13 cellular contexts compared by ENCODE assay signal in genomic region chr10:128123853-128124252, GRCh38. TPM values are rescaled to one million over a fixed set of nuclear protein-coding genes. Genes with fewer than 3 reads are reported as not detected.
DNase-seq lines count a peak whose midpoint lies in the region; ATAC-seq and TF ChIP-seq lines count a peak whose summit lies in the region.
"Had no signal": no experiment of that assay in that cellular context is flagged by ENCODE, and none has a peak within 500 bp of the region (broad histone marks: within the 10 kb centered on the region; RNA-seq: fewer than 3 reads in every experiment).

No MANE protein-coding gene starts in this region.

- no peak overlapping the region for H3K4ac ChIP-seq in H9 (ENCODE audit: low read depth, low read length)

- no peak overlapping the region for H2BK20ac ChIP-seq in H9 (ENCODE audit: low read depth, low read length, poor library complexity, severe bottlenecking)

- H2BK12ac ChIP-seq in H9 (ENCODE audit: insufficient read length, low read depth, low read length) = no peak overlapping the region

- H4K20me1 ChIP-seq in BLaER1 (peaks cover 59% of the 10 kb centered on the region), H9 (ENCODE audit: control insufficient read depth, insufficient read depth, insufficient read length) (no peaks in the 10 kb centered on the region)

- TF ChIP-seq CTCF in H9 (conservative IDR thresholded peaks at IDR 0.05) (no peak), WERI-Rb-1 (IDR thresholded peaks at IDR 0.05; ENCODE audit: low read depth, low read length) (no peak), fibroblast of villous mesenchyme (IDR thresholded peaks at IDR 0.05; ENCODE audit: insufficient read depth, low read depth, low read length) (no peak)

- H3K27me3 ChIP-seq in BLaER1 (no peaks in the 10 kb centered on the region), H9 (ENCODE audit: insufficient read depth, low read length) (no peaks in the 10 kb centered on the region), WERI-Rb-1 (ENCODE audit: insufficient read depth, low read depth, severe bottlenecking) (no peaks in the 10 kb centered on the region)
- H3K27me3 ChIP-seq: ascending aorta had no signal

- no peak overlapping the region for H4K91ac ChIP-seq in H9 (ENCODE audit: insufficient read length, low read depth, low read length)

- no peak overlapping the region for H3K56ac ChIP-seq in H9 (ENCODE audit: insufficient read length, low read depth, low read length)

- H3K36me3 ChIP-seq in BLaER1 = peaks cover 46% of the 10 kb centered on the region
- H3K36me3 ChIP-seq in WERI-Rb-1 = peaks cover 69% of the 10 kb centered on the region
- H3K36me3 ChIP-seq: ascending aorta had no signal

- H3K4me3 Mint-ChIP-seq in H9 = peak overlapping the region; percentile 46 to 86; a peak in 4 of 5 replicates

- peaks cover 3% of the 10 kb centered on the region for H3K79me1 ChIP-seq in H9 (ENCODE audit: insufficient read depth, low read depth, low read length, poor library complexity, severe bottlenecking)

- ATAC-seq in GM21576 (IDR thresholded peaks at IDR 0.05; ENCODE audit: unreplicated experiment) = no peak

- H3K27me3 Mint-ChIP-seq in H9 (ENCODE audit: low read depth) = no peaks in the 10 kb centered on the region; the same call in 1 of the 2 replicates

- H3K4me1 ChIP-seq in BLaER1 = peaks cover 49% of the 10 kb centered on the region
- H3K4me1 ChIP-seq in H9 (ENCODE audit: insufficient read depth, low read length) = peaks cover 3% of the 10 kb centered on the region; the same call in 1 of the 2 replicates

- no peak overlapping the region for H2BK5ac ChIP-seq in H9 (ENCODE audit: insufficient read length, low read length)

- H3K9ac ChIP-seq in BLaER1 (peak overlapping the region; percentile 99), H9 (ENCODE audit: extremely low read depth, insufficient read length, low read length) (no peak overlapping the region)

- peaks cover 17% of the 10 kb centered on the region; the same call in 1 of the 2 replicates for H3K79me2 ChIP-seq in H9 (ENCODE audit: insufficient read depth, low read length)

- H3K27ac ChIP-seq in BLaER1 (no peak overlapping the region), H9 (ENCODE audit: insufficient read length, low read depth, low read length) (no peak overlapping the region), WERI-Rb-1 (peak overlapping the region; percentile 97; the same call in 1 of the 2 replicates)
- H3K27ac ChIP-seq: ascending aorta, epithelial cell of prostate had no signal

- H2BK15ac ChIP-seq in H9 (ENCODE audit: low read depth, low read length) = no peak overlapping the region

- peak overlapping the region; percentile 90 for H3K4me2 ChIP-seq in BLaER1
- H3K4me2 ChIP-seq in H9 (ENCODE audit: insufficient read depth, insufficient read length, low read length) = no peak overlapping the region

- no peak overlapping the region for H3K14ac ChIP-seq in H9 (ENCODE audit: insufficient read depth, low read length)

- H3T11ph ChIP-seq in H9 (ENCODE audit: low read length) = no peak overlapping the region

- no peak overlapping the region for H4K8ac ChIP-seq in H9 (replicated peaks; ENCODE audit: insufficient read length, low read depth, low read length)

- H3K18ac ChIP-seq in H9 (ENCODE audit: insufficient read length, low read depth, low read length) = no peak overlapping the region

- DNase-seq in H9 (no peak), WERI-Rb-1 (no peak), fibroblast of villous mesenchyme (ENCODE audit: low read depth) (no peak), T1000 (lab: John Stamatoyannopoulos, UW) (no peak), NCI-H524 treated with DMSO at 0.1 percent for 48 hours (lab: John Stamatoyannopoulos, UW) (no peak), DMS153 treated with DMSO at 0.1 percent for 48 hours (lab: John Stamatoyannopoulos, UW; ENCODE audit: unreplicated experiment) (no peak)
- DNase-seq: activated CD4-positive, alpha-beta T cell treated with anti-CD3 and anti-CD28 coated beads, Interleukin-2, amount 50 U/mL, for 48 hours; immature natural killer cell; NCI-H1930 had no signal

- H3K9me3 ChIP-seq in BLaER1 = no peaks in the 10 kb centered on the region
- H3K9me3 ChIP-seq in H9 (ENCODE audit: control insufficient read depth, low read depth, low read length) = no peaks in the 10 kb centered on the region
- no peaks in the 10 kb centered on the region for H3K9me3 ChIP-seq in WERI-Rb-1 (ENCODE audit: severe bottlenecking)
- H3K9me3 ChIP-seq: ascending aorta had no signal

- H3K4me1 Mint-ChIP-seq in H9 = peaks cover 24 to 29% of the 10 kb centered on the region in 2 experiments

- H2AFZ ChIP-seq in H9 (ENCODE audit: low read length) = no peak overlapping the region

- no peak overlapping the region for H3K23ac ChIP-seq in H9 (ENCODE audit: insufficient read length, low read depth, low read length)

- H3K27ac Mint-ChIP-seq in H9 = no peak overlapping the region
- H3K27ac Mint-ChIP-seq: immature natural killer cell had no signal

- peak overlapping the region; percentile 98 for H3K4me3 ChIP-seq in BLaER1
- H3K4me3 ChIP-seq in WERI-Rb-1 (ENCODE audit: low read depth, low read length) = peak overlapping the region; percentile 97; the same call in 1 of the 2 replicates
- H3K4me3 ChIP-seq in fibroblast of villous mesenchyme (ENCODE audit: low read depth, low read length) = peak overlapping the region; percentile 76
- H3K4me3 ChIP-seq: ascending aorta had no signal

- H2BK120ac ChIP-seq in H9 (ENCODE audit: low read depth, low read length, poor library complexity, severe bottlenecking) = no peak overlapping the region

- peaks cover 7% of the 10 kb centered on the region for H3K23me2 ChIP-seq in H9 (ENCODE audit: insufficient read length, low read depth, low read length, poor library complexity, severe bottlenecking)

- peaks cover 0 to 2% of the 10 kb centered on the region in 2 experiments; a peak in 1 of 5 replicates for H3K9me3 Mint-ChIP-seq in H9
- H3K9me3 Mint-ChIP-seq: immature natural killer cell had no signal

- H4K5ac ChIP-seq in H9 (ENCODE audit: insufficient read length, low read depth, low read length) = no peak overlapping the region

- H3K36me3 Mint-ChIP-seq in H9 (ENCODE audit: insufficient read depth in 1 of 3, low read depth in 3 of 3) = peaks cover 27 to 43% (median 41%) of the 10 kb centered on the region in 3 experiments

- H2AK5ac ChIP-seq in H9 (ENCODE audit: insufficient read length, low read length) = no peak overlapping the region

RNA-seq across cellular contexts. Expression of gene MKI67, which starts 2.4 kb away (rescaled TPM):
- 99.0 and 108 TPM in 2 replicates for total RNA-seq in H9 (2021)
- 14.2 and 21.2 TPM in 2 replicates for total RNA-seq in fibroblast of villous mesenchyme
